16 cellular contexts compared by ENCODE assay signal in genomic region chr6:14739830-14740229, GRCh38.
"Had no signal": no experiment of that assay in that cellular context is flagged by ENCODE, and none has a peak within 500 bp of the region (broad histone marks: within the 10 kb centered on the region; RNA-seq: fewer than 3 reads in every experiment).

No MANE protein-coding gene starts in this region.

- H3K36me3 Mint-ChIP-seq: mesothelial cell of epicardium had no signal

- H3K27me3 Mint-ChIP-seq: progenitor cell of endocrine pancreas; stimulated activated naive CD8-positive, alpha-beta T cell treated with anti-CD3 and anti-CD28 coated beads, Interleukin-15, amount 100 ng/mL, for 72 hours had no signal

- H3K4me3 Mint-ChIP-seq: central memory CD8-positive, alpha-beta T cell; mesothelial cell of epicardium; stimulated activated naive CD8-positive, alpha-beta T cell treated with anti-CD3 and anti-CD28 coated beads, Interleukin-15, amount 100 ng/mL, for 72 hours had no signal

- H3K27ac Mint-ChIP-seq: mesothelial cell of epicardium; progenitor cell of endocrine pancreas; stimulated activated naive CD8-positive, alpha-beta T cell treated with anti-CD3 and anti-CD28 coated beads, Interleukin-15, amount 100 ng/mL, for 72 hours had no signal

- H3K9me3 Mint-ChIP-seq: mesothelial cell of epicardium had no signal

- DNase-seq: activated CD4-positive, alpha-beta T cell treated with anti-CD3 and anti-CD28 coated beads for 48 hours; activated naive CD4-positive, alpha-beta T cell treated with Interleukin-2 at 50 U/mL for 16 hours; activated T-cell treated with anti-CD3 and anti-CD28 coated beads, Interleukin-2, amount 50 U/mL, for 72 hours; cortex of kidney; effector memory CD4-positive, alpha-beta T cell; right lobe of liver; stimulated activated naive CD8-positive, alpha-beta T cell treated with anti-CD3 and anti-CD28 coated beads, Interleukin-15, amount 100 ng/mL, for 72 hours; testis had no signal

- ATAC-seq: activated T-cell treated with anti-CD3 and anti-CD28 coated beads, Interleukin-2, amount 50 U/mL, for 72 hours; gastroesophageal sphincter; right lobe of liver; SK-N-SH treated with all-trans-retinoic acid at 6 μM for 48 hours; stimulated activated naive CD8-positive, alpha-beta T cell treated with anti-CD3 and anti-CD28 coated beads, Interleukin-15, amount 100 ng/mL, for 72 hours had no signal

- H3K27ac ChIP-seq: adrenal gland, epithelial cell of prostate, gastroesophageal sphincter, hepatocyte, right lobe of liver, testis had no signal
